In the genomic region with DNA sequence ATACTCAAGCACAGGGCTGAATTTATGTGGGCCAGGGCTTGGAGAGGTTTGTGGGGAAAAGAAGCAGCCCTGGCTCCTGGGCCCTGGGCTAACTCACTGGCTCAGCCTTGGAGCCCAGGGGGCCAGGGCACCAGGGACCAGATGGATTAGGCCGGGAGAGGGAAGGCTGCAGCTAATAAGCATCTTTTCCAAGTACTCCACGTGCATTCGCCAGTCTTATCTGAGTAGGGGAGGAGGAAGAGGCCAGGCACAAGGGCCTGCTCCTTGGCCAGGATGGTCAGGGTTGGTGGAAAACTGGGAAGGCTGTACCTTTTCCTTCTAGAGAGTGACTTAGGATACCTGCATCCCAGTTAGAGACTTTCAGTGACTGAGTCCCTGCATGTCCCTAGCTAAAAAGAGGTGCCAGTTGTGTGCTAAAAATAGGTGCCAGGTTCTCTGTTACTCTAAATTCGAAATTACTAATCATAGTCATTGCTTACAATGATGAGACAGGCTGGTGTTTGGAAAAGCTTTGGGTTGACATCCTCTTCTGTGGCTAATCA, we compare ENCODE assay signal across 9 cellular contexts. TPM values are rescaled to one million over a fixed set of nuclear protein-coding genes. Genes with fewer than 3 reads are reported as not detected.
A peak's percentile ranks its signal among the peaks of the same experiment; 100 is the strongest.
DNase-seq lines count a peak whose midpoint lies in the region; ATAC-seq lines count a peak whose summit lies in the region.
"Had no signal": no experiment of that assay in that cellular context is flagged by ENCODE, and none has a peak within 500 bp of the region (broad histone marks: within the 10 kb centered on the region; RNA-seq: fewer than 3 reads in every experiment).

No MANE protein-coding gene starts in this region.

- peaks cover 8% of the 10 kb centered on the region for H3K36me3 Mint-ChIP-seq in activated CD4-positive, alpha-beta T cell treated with anti-CD3 and anti-CD28 coated beads, Interleukin-2, amount 10 ng/mL, durations not matched to agents 7 days and 5 days (ENCODE audit: low read depth)
- H3K36me3 Mint-ChIP-seq in activated naive CD4-positive, alpha-beta T cell treated with anti-CD3 and anti-CD28 coated beads, Interleukin-2, amount 50 U/mL, for 72 hours: peaks cover 35 to 39% of the 10 kb centered on the region in 2 donors
- H3K36me3 Mint-ChIP-seq in immature natural killer cell: peaks cover 0 to 4% (median 0%) of the 10 kb centered on the region in 3 donors

- H3K27me3 ChIP-seq in thymus (ENCODE audit: control insufficient read depth, insufficient read depth): no peaks in the 10 kb centered on the region

- H3K27ac ChIP-seq in thymus (ENCODE audit: low read depth): no peak overlapping the region

- H3K9me3 ChIP-seq in thymus (ENCODE audit: control insufficient read depth): peaks cover 1% of the 10 kb centered on the region

- CTCF ChIA-PET in activated CD4-positive, alpha-beta T cell treated with anti-CD3 and anti-CD28 coated beads, Interleukin-2, amount 10 ng/mL, durations not matched to agents 7 days and 5 days (lab: Charles Lee): interaction anchor here (1.7 kb wide), 1 partner anchor 8 kb away, joined by 4 read pairs; no protein-coding TSS in a partner anchor

- H3K27ac Mint-ChIP-seq in activated CD4-positive, alpha-beta T cell treated with anti-CD3 and anti-CD28 coated beads, Interleukin-2, amount 10 ng/mL, durations not matched to agents 7 days and 5 days: peak overlapping the region; percentile 85
- peak overlapping the region; percentile 99 for H3K27ac Mint-ChIP-seq in activated naive CD4-positive, alpha-beta T cell treated with anti-CD3 and anti-CD28 coated beads, Interleukin-2, amount 50 U/mL, for 72 hours
- peak overlapping the region; percentile 64 to 93 (median 84) for H3K27ac Mint-ChIP-seq in immature natural killer cell

- no peaks in the 10 kb centered on the region for H3K9me3 Mint-ChIP-seq in activated CD4-positive, alpha-beta T cell treated with anti-CD3 and anti-CD28 coated beads, Interleukin-2, amount 10 ng/mL, durations not matched to agents 7 days and 5 days
- H3K9me3 Mint-ChIP-seq in activated naive CD4-positive, alpha-beta T cell treated with anti-CD3 and anti-CD28 coated beads, Interleukin-2, amount 50 U/mL, for 72 hours: no peaks in the 10 kb centered on the region
- no peaks in the 10 kb centered on the region for H3K9me3 Mint-ChIP-seq in immature natural killer cell

- ATAC-seq in activated naive CD4-positive, alpha-beta T cell treated with anti-CD3 and anti-CD28 coated beads, Interleukin-2, amount 50 U/mL, for 72 hours: no peak
- ATAC-seq in GM18502 (IDR thresholded peaks at IDR 0.05; ENCODE audit: poor library complexity, unreplicated experiment) (no peak), HG03108 (IDR thresholded peaks at IDR 0.05; ENCODE audit: unreplicated experiment) (no peak), HG03460 (IDR thresholded peaks at IDR 0.05; ENCODE audit: unreplicated experiment) (no peak)

- H3K36me3 ChIP-seq in thymus (ENCODE audit: control insufficient read depth, insufficient read depth): no peaks in the 10 kb centered on the region

- no peak for DNase-seq in activated CD4-positive, alpha-beta T cell treated with anti-CD3 and anti-CD28 coated beads, Interleukin-2, amount 10 ng/mL, durations not matched to agents 7 days and 5 days
- no peak for DNase-seq in activated CD4-positive, alpha-beta T cell treated with anti-CD3 and anti-CD28 coated beads, Interleukin-2, amount 50 U/mL, for 4 hours
- DNase-seq in activated naive CD4-positive, alpha-beta T cell treated with anti-CD3 and anti-CD28 coated beads, Interleukin-2, amount 50 U/mL, for 72 hours (ENCODE audit: low spot score in 2 of 2): no peak
- no peak for DNase-seq in immature natural killer cell
- DNase-seq: dermis blood vessel endothelial cell had no signal

- peak overlapping the region; percentile 87 for H3K4me3 Mint-ChIP-seq in activated CD4-positive, alpha-beta T cell treated with anti-CD3 and anti-CD28 coated beads, Interleukin-2, amount 10 ng/mL, durations not matched to agents 7 days and 5 days
- peak overlapping the region; percentile 88 to 96 (median 92) for H3K4me3 Mint-ChIP-seq in immature natural killer cell

- H3K27me3 Mint-ChIP-seq in activated CD4-positive, alpha-beta T cell treated with anti-CD3 and anti-CD28 coated beads, Interleukin-2, amount 10 ng/mL, durations not matched to agents 7 days and 5 days: no peaks in the 10 kb centered on the region
- H3K27me3 Mint-ChIP-seq in immature natural killer cell (ENCODE audit: low read depth in 3 of 3): peaks cover 5 to 12% (median 6%) of the 10 kb centered on the region in 3 donors

- H3K4me3 ChIP-seq in thymus (ENCODE audit: low read length): peak overlapping the region; percentile 86

- peaks cover 26% of the 10 kb centered on the region for H3K4me1 ChIP-seq in thymus (ENCODE audit: control insufficient read depth, insufficient read depth, low read length)

- 58% methylated on average over 4 of the region's 4 CpGs for WGBS in thymus

- H3K4me1 Mint-ChIP-seq in activated CD4-positive, alpha-beta T cell treated with anti-CD3 and anti-CD28 coated beads, Interleukin-2, amount 10 ng/mL, durations not matched to agents 7 days and 5 days: peaks cover 53% of the 10 kb centered on the region
- peaks cover 54 to 68% of the 10 kb centered on the region in 2 donors for H3K4me1 Mint-ChIP-seq in immature natural killer cell

- POLR2A ChIA-PET in activated CD4-positive, alpha-beta T cell treated with anti-CD3 and anti-CD28 coated beads, Interleukin-2, amount 10 ng/mL, durations not matched to agents 7 days and 5 days (lab: Charles Lee): no interaction called here

RNA-seq across cellular contexts. Expression of a gene that starts 1.3 kb away (rescaled TPM):
- total RNA-seq in activated CD4-positive, alpha-beta T cell treated with anti-CD3 and anti-CD28 coated beads, Interleukin-2, amount 10 ng/mL, durations not matched to agents 7 days and 5 days: 10 to 100 TPM; 36.6 to 51.2 TPM
- 10 to 100 TPM; 36.0 to 45.9 TPM for total RNA-seq in activated naive CD4-positive, alpha-beta T cell treated with anti-CD3 and anti-CD28 coated beads, Interleukin-2, amount 50 U/mL, for 72 hours
- 10 to 100 TPM; 54.5 to 87.1 (median 81.7) TPM for polyA plus RNA-seq in immature natural killer cell
- 44.2 TPM for polyA plus RNA-seq in thymus

RNA-seq across cellular contexts. Expression of a gene that starts 19.7 kb away (rescaled TPM):
- 10 to 100 TPM; 81.0 to 95.8 TPM for total RNA-seq in activated CD4-positive, alpha-beta T cell treated with anti-CD3 and anti-CD28 coated beads, Interleukin-2, amount 10 ng/mL, durations not matched to agents 7 days and 5 days
- 10 to 100 TPM in 1 of 2 donors, 1 to 10 TPM in 1; 9.9 to 73.8 TPM for total RNA-seq in activated naive CD4-positive, alpha-beta T cell treated with anti-CD3 and anti-CD28 coated beads, Interleukin-2, amount 50 U/mL, for 72 hours
- polyA plus RNA-seq in immature natural killer cell: 1 to 10 TPM in 2 of 3 donors, not detected in 1; 1.0 to 1.4 TPM
- polyA plus RNA-seq in thymus: 1.7 TPM
